18 cellular contexts compared by ENCODE assay signal in genomic region chr21:37259426-37259825, GRCh38. TPM values are rescaled to one million over a fixed set of nuclear protein-coding genes. Genes with fewer than 3 reads are reported as not detected.
DNase-seq lines count a peak whose midpoint lies in the region; ATAC-seq, FAIRE-seq and TF ChIP-seq lines count a peak whose summit lies in the region.
"Had no signal": no experiment of that assay in that cellular context is flagged by ENCODE, and none has a peak within 500 bp of the region (broad histone marks: within the 10 kb centered on the region; RNA-seq: fewer than 3 reads in every experiment).

No MANE protein-coding gene starts in this region.

- TF ChIP-seq RAD21 in HepG2 (CRISPR knock-in tag; IDR thresholded peaks at IDR 0.05), result no peak

- TF ChIP-seq CTCF in HepG2 (CRISPR knock-in tag; IDR thresholded peaks at IDR 0.05) (no peak), right lobe of liver (IDR thresholded peaks at IDR 0.05) (no peak), SU-DHL-6 (IDR thresholded peaks at IDR 0.05; ENCODE audit: insufficient read depth, low read length, poor library complexity, severe bottlenecking) (no peak), fibroblast of mammary gland (conservative IDR thresholded peaks at IDR 0.05; ENCODE audit: control insufficient read depth, insufficient read depth, low read depth, low read length) (no peak), type B pancreatic cell (conservative IDR thresholded peaks at IDR 0.05) (no peak)

- CTCF ChIA-PET in HepG2 (lab: Yijun Ruan, JAX; ENCODE audit: low intra/inter-chr PET ratio, low total read pairs), result no interaction called here

- H4K20me1 ChIP-seq in HepG2 (ENCODE audit: insufficient read depth, low read length) (no peaks in the 10 kb centered on the region), SU-DHL-6 (ENCODE audit: low read depth, low read length) (no peaks in the 10 kb centered on the region)

- H3K4me1 ChIP-seq in HepG2 (ENCODE audit: insufficient read depth, low read length) (peaks cover 46% of the 10 kb centered on the region), right lobe of liver (peaks cover 0 to 11% (median 3%) of the 10 kb centered on the region in 4 donors)

- H3K27ac Mint-ChIP-seq in type B pancreatic cell, result peak overlapping the region; percentile 64

- H3K4me1 Mint-ChIP-seq in type B pancreatic cell (ENCODE audit: unreplicated experiment), result peaks cover 22% of the 10 kb centered on the region

- no peak for TF ChIP-seq EP300 in HepG2 (IDR thresholded peaks at IDR 0.05; ENCODE audit: low read depth in 2 of 2, low read length in 2 of 2)
- no peak for TF ChIP-seq EP300 in HepG2 (CRISPR knock-in tag; IDR thresholded peaks at IDR 0.05; ENCODE audit: borderline replicate concordance)

- H3K79me2 ChIP-seq in HepG2 (ENCODE audit: insufficient read depth, low read length), result peaks cover 69% of the 10 kb centered on the region
- H3K79me2 ChIP-seq in SU-DHL-6 (ENCODE audit: insufficient read depth, low read length), result peaks cover 82% of the 10 kb centered on the region

- FAIRE-seq in HepG2 (lab: Jason Lieb, UNC), result no peak
- FAIRE-seq: pancreas had no signal

- H3K27me3 Mint-ChIP-seq in type B pancreatic cell, result no peaks in the 10 kb centered on the region

- peaks cover 27% of the 10 kb centered on the region for H3F3A ChIP-seq in SU-DHL-6 (ENCODE audit: insufficient read depth)

- no peak for TF ChIP-seq POLR2A in HepG2 (IDR thresholded peaks at IDR 0.05; ENCODE audit: insufficient read depth in 1 of 2, low read depth in 2 of 2, low read length in 2 of 2)
- TF ChIP-seq POLR2A in right lobe of liver (IDR thresholded peaks at IDR 0.05), result no peak

- H3K9me2 ChIP-seq in SU-DHL-6 (replicated peaks; ENCODE audit: insufficient read depth, low read length), result no peaks in the 10 kb centered on the region

- no peak overlapping the region for H3K4me3 Mint-ChIP-seq in type B pancreatic cell

- whole genome bisulfite sequencing in HepG2 (ENCODE audit: low lambda C conversion rate), result 98% methylated on average over 5 of the region's 5 CpGs
- 92% methylated on average over 5 of the region's 5 CpGs for WGBS in right lobe of liver (ENCODE audit: insufficient coverage, low coverage, low lambda C conversion rate, missing lambda C conversion rate)

- no peak overlapping the region for H3K4me2 ChIP-seq in HepG2 (ENCODE audit: low read depth, low read length)
- H3K4me2 ChIP-seq in SU-DHL-6 (ENCODE audit: low read depth, low read length, poor library complexity, severe bottlenecking), result peak overlapping the region; percentile 84

- POLR2A ChIA-PET in HepG2 (lab: Yijun Ruan, JAX), result interaction anchor here (1.5 kb wide), 1 partner anchor 8 kb away, joined by 13 read pairs; the partner anchor contains the start of gene VPS26C

- H3K27me3 ChIP-seq in HepG2 (ENCODE audit: control insufficient read depth in 1 of 2, insufficient read depth in 2 of 2, low read length in 2 of 2) (no peaks in the 10 kb centered on the region), right lobe of liver (no peaks in the 10 kb centered on the region), SU-DHL-6 (ENCODE audit: low read length) (no peaks in the 10 kb centered on the region)
- H3K27me3 ChIP-seq: heart left ventricle, pancreas had no signal

- H3K36me3 Mint-ChIP-seq in type B pancreatic cell, result no peaks in the 10 kb centered on the region

- H3K9me3 ChIP-seq in HepG2 (ENCODE audit: low read length), result no peaks in the 10 kb centered on the region
- H3K9me3 ChIP-seq in right lobe of liver, result no peaks in the 10 kb centered on the region
- no peaks in the 10 kb centered on the region for H3K9me3 ChIP-seq in SU-DHL-6 (ENCODE audit: insufficient read depth, low read length)
- H3K9me3 ChIP-seq: HAP-1, heart left ventricle, pancreas had no signal

- BruUV-seq in HepG2 (replicated peaks; lab: Mats Ljungman, UMichigan), result no TSS peak

- H3K9ac ChIP-seq in HepG2 (ENCODE audit: insufficient read depth, low read depth, low read length) (no peak overlapping the region), SU-DHL-6 (ENCODE audit: low read length) (peak overlapping the region; percentile 69)

- H3K27ac ChIP-seq in HepG2 (ENCODE audit: extremely low read length, insufficient read depth, low read length), result peak overlapping the region; percentile 91
- H3K27ac ChIP-seq in right lobe of liver, result peak overlapping the region in 1 of 3 donors; percentile 92
- H3K27ac ChIP-seq in SU-DHL-6 (ENCODE audit: low read depth, low read length), result peak overlapping the region; percentile 93
- H3K27ac ChIP-seq in substantia nigra (ENCODE audit: low read depth, low read length, poor library complexity, severe bottlenecking), result no peak overlapping the region
- H3K27ac ChIP-seq: SK-N-MC had no signal

- H3K36me3 ChIP-seq in HepG2 (replicated peaks in 1 of 2; ENCODE audit: control insufficient read depth in 1 of 2, insufficient read depth in 2 of 2, low read length in 2 of 2) (no peaks in the 10 kb centered on the region; a peak in 1 of 5 replicates), right lobe of liver (no peaks in the 10 kb centered on the region), SU-DHL-6 (ENCODE audit: low read length) (0 out of 2 replicates have a peak, but pooled peaks cover 3% of the 10 kb centered on the region)
- H3K36me3 ChIP-seq: pancreas had no signal

- intact Hi-C loops in HepG2 (cut with micrococcal nuclease; ENCODE audit: unreplicated experiment) (loop anchor here (5.0 kb wide), 1 partner anchor 323 kb away; no protein-coding TSS in a partner anchor), right lobe of liver (cut with DNase I) (no loop called here)

- no peak overlapping the region for H3K4me3 ChIP-seq in HepG2 (replicated peaks in 1 of 3; ENCODE audit: insufficient read depth in 1 of 3, low read depth in 2 of 3, low read length in 3 of 3)
- no peak overlapping the region for H3K4me3 ChIP-seq in right lobe of liver
- H3K4me3 ChIP-seq in SU-DHL-6 (ENCODE audit: insufficient read depth, low read length, poor library complexity, severe bottlenecking), result no peak overlapping the region
- no peak overlapping the region for H3K4me3 ChIP-seq in fibroblast of mammary gland (ENCODE audit: control insufficient read depth, low read depth, low read length)
- H3K4me3 ChIP-seq: HAP-1 had no signal

- in situ Hi-C loops in HepG2 (cut with HindIII; ENCODE audit: extremely low pct_ligation_motif_present, low pct_unique_long_range_greater_than_20kb), result no loop called here

- no peaks in the 10 kb centered on the region for H3K9me3 Mint-ChIP-seq in type B pancreatic cell

- ATAC-seq in HepG2, result no peak
- no peak for ATAC-seq in right lobe of liver
- no peak for ATAC-seq in GM21360 (IDR thresholded peaks at IDR 0.05; ENCODE audit: unreplicated experiment)
- ATAC-seq: heart left ventricle, pancreas had no signal

- DNase-seq in HepG2 (ENCODE audit: low spot score) (no peak), right lobe of liver (no peak), fibroblast of mammary gland (ENCODE audit: low read depth) (peak; percentile 32), type B pancreatic cell (ENCODE audit: extremely low spot score, unreplicated experiment) (no peak), epidermal melanocyte (ENCODE audit: insufficient read length, low spot score) (no peak), substantia nigra (lab: John Stamatoyannopoulos, UW) (no peak)
- DNase-seq: activated gamma-delta T cell; GF-D8; heart left ventricle; islet precursor cell; midbrain; NCI-H1417 treated with DMSO at 0.1 percent for 48 hours; pancreas; stimulated activated CD4-positive, alpha-beta T cell treated with anti-CD3 and anti-CD28 coated beads, Interleukin-2, amount 100 ng/mL, for 48 hours had no signal

- H2AFZ ChIP-seq in HepG2 (ENCODE audit: low read length) (no peak overlapping the region), SU-DHL-6 (ENCODE audit: low read depth, low read length, severe bottlenecking) (no peak overlapping the region)

TF ChIP-seq in HepG2, 621 proteins besides CTCF, POLR2A, EP300 and RAD21:
- TF ChIP-seq ATF7-NPFF (CRISPR knock-in tag; IDR thresholded peaks at IDR 0.05; ENCODE audit: low read depth) (no peak), ZNF333 (CRISPR knock-in tag; IDR thresholded peaks at IDR 0.05; ENCODE audit: borderline replicate concordance) (no peak), HES4 (CRISPR knock-in tag; IDR thresholded peaks at IDR 0.05; ENCODE audit: borderline replicate concordance) (no peak)

RNA-seq across cellular contexts. Expression of gene VPS26C, which starts 7.7 kb away (rescaled TPM):
- total RNA-seq in HepG2 (2016; rRNA removed; fragmentation: Illumina TruSeq; extraction: Trizol) (39.7 and 54.6 TPM in 2 replicates), right lobe of liver (10 to 100 TPM; 27.4 to 52.3 (median 31.3) TPM), type B pancreatic cell (ENCODE audit: low replicate concordance) (33.5 and 37.9 TPM in 2 replicates)
- 13.7 and 15.5 TPM in 2 replicates for total RNA-seq in HepG2 (2016; cell fraction: cytosol; rRNA removed; fragmentation: Illumina TruSeq; extraction: Trizol; ENCODE audit: low read depth)
- 42.0 and 53.2 TPM in 2 replicates for total RNA-seq in HepG2 (2016; cell fraction: insoluble cytoplasmic fraction; rRNA removed; fragmentation: Illumina TruSeq; extraction: Trizol)
- total RNA-seq in HepG2 (2016; cell fraction: membrane; rRNA removed; fragmentation: Illumina TruSeq; extraction: Trizol), result 29.4 and 31.5 TPM in 2 replicates
- total RNA-seq in HepG2 (2016; cell fraction: nucleus; rRNA removed; fragmentation: Illumina TruSeq; extraction: Trizol), result 24.9 and 25.4 TPM in 2 replicates
- 30.3 and 33.0 TPM in 2 replicates for polyA plus RNA-seq in HepG2 (2011; rRNA removed)
- polyA plus RNA-seq in HepG2 (2011; cell fraction: cytosol; rRNA removed), result 29.6 and 33.2 TPM in 2 replicates
- polyA plus RNA-seq in HepG2 (2011; cell fraction: nucleus; rRNA removed), result 22.0 and 27.5 TPM in 2 replicates
- 26.9 and 29.8 TPM in 2 replicates for polyA plus RNA-seq in HepG2 (2012)
- polyA plus RNA-seq in HepG2 (2016; cell fraction: cytosol; fragmentation: Illumina TruSeq; extraction: Trizol; ENCODE audit: low read depth), result 13.6 and 14.5 TPM in 2 replicates
- 50.1 and 51.4 TPM in 2 replicates for polyA plus RNA-seq in HepG2 (2016; cell fraction: insoluble cytoplasmic fraction; fragmentation: Illumina TruSeq; extraction: Trizol; ENCODE audit: low read depth)
- polyA plus RNA-seq in HepG2 (2016; cell fraction: membrane; fragmentation: Illumina TruSeq; extraction: Trizol; ENCODE audit: low read depth), result 23.9 and 24.7 TPM in 2 replicates
- 25.4 and 29.7 TPM in 2 replicates for polyA plus RNA-seq in HepG2 (2016; cell fraction: nucleus; fragmentation: Illumina TruSeq; extraction: Trizol; ENCODE audit: insufficient read depth, low read depth)
- polyA minus RNA-seq in HepG2 (2011; rRNA and poly(A)+ RNA removed; ENCODE audit: low replicate concordance), result 23.9 and 31.1 TPM in 2 replicates
- 21.5 and 24.4 TPM in 2 replicates for polyA minus RNA-seq in HepG2 (2011; cell fraction: cytosol; rRNA and poly(A)+ RNA removed)
- 38.5 and 44.3 TPM in 2 replicates for polyA minus RNA-seq in HepG2 (2011; cell fraction: nucleus; rRNA and poly(A)+ RNA removed)
